ENCODE assay signal across 1 cellular context in the genomic region with DNA sequence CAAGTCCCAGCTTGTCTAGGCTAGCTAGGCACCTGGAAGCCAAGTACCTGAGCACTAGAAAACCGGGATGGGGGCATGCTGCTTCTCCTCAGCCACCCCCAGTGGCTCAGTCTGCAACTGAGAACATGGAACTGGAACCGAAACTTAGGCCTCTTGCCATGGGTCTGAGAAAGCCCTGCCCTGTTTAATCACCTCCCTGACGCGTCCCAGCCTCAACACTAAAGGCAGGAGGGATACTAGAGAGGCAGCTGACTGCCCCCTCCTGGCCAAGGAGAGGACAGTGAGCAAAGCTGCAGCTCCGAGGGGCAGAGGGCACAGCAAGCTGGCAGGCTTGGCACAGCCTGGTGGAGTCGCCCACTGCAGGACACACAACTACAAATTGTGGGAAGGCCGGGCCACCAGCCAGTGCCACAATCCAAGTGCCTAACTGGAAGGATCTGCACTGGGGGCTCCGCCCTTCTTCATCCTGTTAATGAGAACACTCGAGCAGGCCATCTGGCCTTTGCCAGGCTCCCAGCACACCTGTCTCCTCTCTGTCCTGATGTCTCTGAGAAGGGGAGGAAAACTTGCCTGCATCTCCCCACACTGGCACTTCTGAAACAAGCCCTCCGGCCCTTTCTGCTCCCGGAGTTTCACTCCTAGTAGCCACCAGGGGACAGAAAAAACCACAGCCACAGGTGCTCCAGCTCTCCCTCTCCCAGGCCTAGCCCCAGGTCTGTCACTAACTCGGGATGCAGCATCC.
TF ChIP-seq lines count a peak whose summit lies in the region.

No MANE protein-coding gene starts in this region.

TF ChIP-seq in HepG2, 621 proteins besides CTCF, POLR2A, EP300 and RAD21 (continued from another document and continues in another):
- TF ChIP-seq, protein P1, sequence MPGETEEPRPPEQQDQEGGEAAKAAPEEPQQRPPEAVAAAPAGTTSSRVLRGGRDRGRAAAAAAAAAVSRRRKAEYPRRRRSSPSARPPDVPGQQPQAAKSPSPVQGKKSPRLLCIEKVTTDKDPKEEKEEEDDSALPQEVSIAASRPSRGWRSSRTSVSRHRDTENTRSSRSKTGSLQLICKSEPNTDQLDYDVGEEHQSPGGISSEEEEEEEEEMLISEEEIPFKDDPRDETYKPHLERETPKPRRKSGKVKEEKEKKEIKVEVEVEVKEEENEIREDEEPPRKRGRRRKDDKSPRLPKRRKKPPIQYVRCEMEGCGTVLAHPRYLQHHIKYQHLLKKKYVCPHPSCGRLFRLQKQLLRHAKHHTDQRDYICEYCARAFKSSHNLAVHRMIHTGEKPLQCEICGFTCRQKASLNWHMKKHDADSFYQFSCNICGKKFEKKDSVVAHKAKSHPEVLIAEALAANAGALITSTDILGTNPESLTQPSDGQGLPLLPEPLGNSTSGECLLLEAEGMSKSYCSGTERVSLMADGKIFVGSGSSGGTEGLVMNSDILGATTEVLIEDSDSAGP (CRISPR knock-in tag; IDR thresholded peaks at IDR 0.05; ENCODE audit: borderline replicate concordance), result peak; percentile 79
- TF ChIP-seq, protein P2, sequence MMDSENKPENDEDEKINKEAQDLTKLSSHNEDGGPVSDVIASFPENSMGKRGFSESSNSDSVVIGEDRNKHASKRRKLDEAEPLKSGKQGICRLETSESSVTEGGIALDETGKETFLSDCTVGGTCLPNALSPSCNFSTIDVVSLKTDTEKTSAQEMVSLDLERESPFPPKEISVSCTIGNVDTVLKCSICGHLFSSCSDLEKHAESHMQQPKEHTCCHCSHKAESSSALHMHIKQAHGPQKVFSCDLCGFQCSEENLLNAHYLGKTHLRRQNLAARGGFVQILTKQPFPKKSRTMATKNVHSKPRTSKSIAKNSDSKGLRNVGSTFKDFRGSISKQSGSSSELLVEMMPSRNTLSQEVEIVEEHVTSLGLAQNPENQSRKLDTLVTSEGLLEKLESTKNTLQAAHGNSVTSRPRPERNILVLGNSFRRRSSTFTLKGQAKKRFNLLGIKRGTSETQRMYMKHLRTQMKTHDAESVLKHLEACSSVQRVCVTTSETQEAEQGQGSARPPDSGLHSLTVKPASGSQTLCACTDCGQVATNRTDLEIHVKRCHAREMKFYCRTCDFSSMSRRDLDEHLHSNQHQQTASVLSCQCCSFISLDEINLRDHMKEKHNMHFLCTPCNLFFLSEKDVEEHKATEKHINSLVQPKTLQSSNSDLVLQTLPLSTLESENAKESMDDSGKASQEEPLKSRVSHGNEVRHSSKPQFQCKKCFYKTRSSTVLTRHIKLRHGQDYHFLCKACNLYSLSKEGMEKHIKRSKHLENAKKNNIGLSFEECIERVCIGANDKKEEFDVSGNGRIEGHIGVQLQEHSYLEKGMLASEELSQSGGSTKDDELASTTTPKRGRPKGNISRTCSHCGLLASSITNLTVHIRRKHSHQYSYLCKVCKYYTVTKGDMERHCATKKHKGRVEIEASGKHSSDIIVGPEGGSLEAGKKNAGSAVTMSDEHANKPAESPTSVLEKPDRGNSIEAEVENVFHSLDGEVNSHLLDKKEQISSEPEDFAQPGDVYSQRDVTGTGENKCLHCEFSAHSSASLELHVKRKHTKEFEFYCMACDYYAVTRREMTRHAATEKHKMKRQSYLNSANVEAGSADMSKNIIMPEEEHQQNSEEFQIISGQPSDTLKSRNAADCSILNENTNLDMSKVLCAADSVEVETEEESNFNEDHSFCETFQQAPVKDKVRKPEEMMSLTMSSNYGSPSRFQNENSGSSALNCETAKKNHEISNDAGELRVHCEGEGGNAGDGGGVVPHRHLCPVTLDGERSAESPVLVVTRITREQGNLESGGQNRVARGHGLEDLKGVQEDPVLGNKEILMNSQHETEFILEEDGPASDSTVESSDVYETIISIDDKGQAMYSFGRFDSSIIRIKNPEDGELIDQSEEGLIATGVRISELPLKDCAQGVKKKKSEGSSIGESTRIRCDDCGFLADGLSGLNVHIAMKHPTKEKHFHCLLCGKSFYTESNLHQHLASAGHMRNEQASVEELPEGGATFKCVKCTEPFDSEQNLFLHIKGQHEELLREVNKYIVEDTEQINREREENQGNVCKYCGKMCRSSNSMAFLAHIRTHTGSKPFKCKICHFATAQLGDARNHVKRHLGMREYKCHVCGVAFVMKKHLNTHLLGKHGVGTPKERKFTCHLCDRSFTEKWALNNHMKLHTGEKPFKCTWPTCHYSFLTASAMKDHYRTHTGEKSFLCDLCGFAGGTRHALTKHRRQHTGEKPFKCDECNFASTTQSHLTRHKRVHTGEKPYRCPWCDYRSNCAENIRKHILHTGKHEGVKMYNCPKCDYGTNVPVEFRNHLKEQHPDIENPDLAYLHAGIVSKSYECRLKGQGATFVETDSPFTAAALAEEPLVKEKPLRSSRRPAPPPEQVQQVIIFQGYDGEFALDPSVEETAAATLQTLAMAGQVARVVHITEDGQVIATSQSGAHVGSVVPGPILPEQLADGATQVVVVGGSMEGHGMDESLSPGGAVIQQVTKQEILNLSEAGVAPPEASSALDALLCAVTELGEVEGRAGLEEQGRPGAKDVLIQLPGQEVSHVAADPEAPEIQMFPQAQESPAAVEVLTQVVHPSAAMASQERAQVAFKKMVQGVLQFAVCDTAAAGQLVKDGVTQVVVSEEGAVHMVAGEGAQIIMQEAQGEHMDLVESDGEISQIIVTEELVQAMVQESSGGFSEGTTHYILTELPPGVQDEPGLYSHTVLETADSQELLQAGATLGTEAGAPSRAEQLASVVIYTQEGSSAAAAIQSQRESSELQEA (CRISPR knock-in tag; IDR thresholded peaks at IDR 0.05; ENCODE audit: not compliant biosample characterization), result no peak
- TF ChIP-seq ZNF788 (CRISPR knock-in tag; IDR thresholded peaks at IDR 0.05; ENCODE audit: borderline replicate concordance) (peak; percentile 46; the same call in 1 of the 2 replicates), CAMTA2 (CRISPR knock-in tag; IDR thresholded peaks at IDR 0.05; ENCODE audit: borderline replicate concordance) (no peak), ETV5 (CRISPR knock-in tag; IDR thresholded peaks at IDR 0.05; ENCODE audit: borderline replicate concordance) (no peak), HOXA9 (CRISPR knock-in tag; IDR thresholded peaks at IDR 0.05; ENCODE audit: borderline replicate concordance) (no peak), IRF2 (CRISPR knock-in tag; IDR thresholded peaks at IDR 0.05) (no peak; the same call in 1 of the 2 replicates), KLF16 (CRISPR knock-in tag; IDR thresholded peaks at IDR 0.05) (no peak; a peak in 1 of 4 replicates), ZFP36L1 (CRISPR knock-in tag; IDR thresholded peaks at IDR 0.05) (no peak), POLR2G (IDR thresholded peaks at IDR 0.05; ENCODE audit: low read depth, low read length) (no peak), SMAD1 (CRISPR knock-in tag; IDR thresholded peaks at IDR 0.05; ENCODE audit: borderline replicate concordance, low read depth) (peak; percentile 33; the same call in 1 of the 2 replicates), ZNF121 (CRISPR knock-in tag; IDR thresholded peaks at IDR 0.05) (no peak), SYNCRIP (IDR thresholded peaks at IDR 0.05; ENCODE audit: insufficient read depth, low read depth, low read length) (no peak), ZC3H4 (CRISPR knock-in tag; IDR thresholded peaks at IDR 0.05; ENCODE audit: borderline replicate concordance) (no peak), AGO1 (IDR thresholded peaks at IDR 0.05; ENCODE audit: low read depth, low read length, poor library complexity, severe bottlenecking) (no peak), PHB2 (IDR thresholded peaks at IDR 0.05; ENCODE audit: partially characterized antibody) (no peak), ISL2 (CRISPR knock-in tag; IDR thresholded peaks at IDR 0.05) (no peak), ZNF616 (CRISPR knock-in tag; IDR thresholded peaks at IDR 0.05; ENCODE audit: low read depth) (no peak), SNAPC2 (CRISPR knock-in tag; IDR thresholded peaks at IDR 0.05) (no peak), PRMT3 (CRISPR knock-in tag; IDR thresholded peaks at IDR 0.05; ENCODE audit: borderline replicate concordance, low read depth) (no peak), GABPB1 (CRISPR knock-in tag; IDR thresholded peaks at IDR 0.05) (no peak), ZNF83 (CRISPR knock-in tag; IDR thresholded peaks at IDR 0.05; ENCODE audit: borderline replicate concordance) (peak; percentile 70; the same call in 1 of the 2 replicates), SRY (CRISPR knock-in tag; IDR thresholded peaks at IDR 0.05) (no peak; the same call in 1 of the 2 replicates), ZSCAN30 (CRISPR knock-in tag; IDR thresholded peaks at IDR 0.05) (no peak), U2AF2 (IDR thresholded peaks at IDR 0.05; ENCODE audit: low read depth, low read length) (no peak), NBN (conservative IDR thresholded peaks at IDR 0.05) (no peak), RCOR2 (CRISPR knock-in tag; IDR thresholded peaks at IDR 0.05) (no peak), IRX3 (CRISPR knock-in tag; IDR thresholded peaks at IDR 0.05; ENCODE audit: borderline replicate concordance, low read depth) (no peak), NFATC3 (CRISPR knock-in tag; IDR thresholded peaks at IDR 0.05) (no peak), CHCHD3 (CRISPR knock-in tag; IDR thresholded peaks at IDR 0.05) (no peak), ZFAT (CRISPR knock-in tag; conservative IDR thresholded peaks at IDR 0.05) (no peak), CCDC6 (CRISPR knock-in tag; IDR thresholded peaks at IDR 0.05) (0 out of 2 replicates have a peak, but pooled peaks have one; percentile 48), HDAC6 (IDR thresholded peaks at IDR 0.05; ENCODE audit: low read depth, low read length) (no peak)
- TF ChIP-seq, protein P3, sequence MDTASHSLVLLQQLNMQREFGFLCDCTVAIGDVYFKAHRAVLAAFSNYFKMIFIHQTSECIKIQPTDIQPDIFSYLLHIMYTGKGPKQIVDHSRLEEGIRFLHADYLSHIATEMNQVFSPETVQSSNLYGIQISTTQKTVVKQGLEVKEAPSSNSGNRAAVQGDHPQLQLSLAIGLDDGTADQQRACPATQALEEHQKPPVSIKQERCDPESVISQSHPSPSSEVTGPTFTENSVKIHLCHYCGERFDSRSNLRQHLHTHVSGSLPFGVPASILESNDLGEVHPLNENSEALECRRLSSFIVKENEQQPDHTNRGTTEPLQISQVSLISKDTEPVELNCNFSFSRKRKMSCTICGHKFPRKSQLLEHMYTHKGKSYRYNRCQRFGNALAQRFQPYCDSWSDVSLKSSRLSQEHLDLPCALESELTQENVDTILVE (CRISPR knock-in tag; IDR thresholded peaks at IDR 0.05), result no peak
- TF ChIP-seq, protein P4, sequence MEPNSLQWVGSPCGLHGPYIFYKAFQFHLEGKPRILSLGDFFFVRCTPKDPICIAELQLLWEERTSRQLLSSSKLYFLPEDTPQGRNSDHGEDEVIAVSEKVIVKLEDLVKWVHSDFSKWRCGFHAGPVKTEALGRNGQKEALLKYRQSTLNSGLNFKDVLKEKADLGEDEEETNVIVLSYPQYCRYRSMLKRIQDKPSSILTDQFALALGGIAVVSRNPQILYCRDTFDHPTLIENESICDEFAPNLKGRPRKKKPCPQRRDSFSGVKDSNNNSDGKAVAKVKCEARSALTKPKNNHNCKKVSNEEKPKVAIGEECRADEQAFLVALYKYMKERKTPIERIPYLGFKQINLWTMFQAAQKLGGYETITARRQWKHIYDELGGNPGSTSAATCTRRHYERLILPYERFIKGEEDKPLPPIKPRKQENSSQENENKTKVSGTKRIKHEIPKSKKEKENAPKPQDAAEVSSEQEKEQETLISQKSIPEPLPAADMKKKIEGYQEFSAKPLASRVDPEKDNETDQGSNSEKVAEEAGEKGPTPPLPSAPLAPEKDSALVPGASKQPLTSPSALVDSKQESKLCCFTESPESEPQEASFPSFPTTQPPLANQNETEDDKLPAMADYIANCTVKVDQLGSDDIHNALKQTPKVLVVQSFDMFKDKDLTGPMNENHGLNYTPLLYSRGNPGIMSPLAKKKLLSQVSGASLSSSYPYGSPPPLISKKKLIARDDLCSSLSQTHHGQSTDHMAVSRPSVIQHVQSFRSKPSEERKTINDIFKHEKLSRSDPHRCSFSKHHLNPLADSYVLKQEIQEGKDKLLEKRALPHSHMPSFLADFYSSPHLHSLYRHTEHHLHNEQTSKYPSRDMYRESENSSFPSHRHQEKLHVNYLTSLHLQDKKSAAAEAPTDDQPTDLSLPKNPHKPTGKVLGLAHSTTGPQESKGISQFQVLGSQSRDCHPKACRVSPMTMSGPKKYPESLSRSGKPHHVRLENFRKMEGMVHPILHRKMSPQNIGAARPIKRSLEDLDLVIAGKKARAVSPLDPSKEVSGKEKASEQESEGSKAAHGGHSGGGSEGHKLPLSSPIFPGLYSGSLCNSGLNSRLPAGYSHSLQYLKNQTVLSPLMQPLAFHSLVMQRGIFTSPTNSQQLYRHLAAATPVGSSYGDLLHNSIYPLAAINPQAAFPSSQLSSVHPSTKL (CRISPR knock-in tag; IDR thresholded peaks at IDR 0.05), result no peak
- TF ChIP-seq, protein P5, sequence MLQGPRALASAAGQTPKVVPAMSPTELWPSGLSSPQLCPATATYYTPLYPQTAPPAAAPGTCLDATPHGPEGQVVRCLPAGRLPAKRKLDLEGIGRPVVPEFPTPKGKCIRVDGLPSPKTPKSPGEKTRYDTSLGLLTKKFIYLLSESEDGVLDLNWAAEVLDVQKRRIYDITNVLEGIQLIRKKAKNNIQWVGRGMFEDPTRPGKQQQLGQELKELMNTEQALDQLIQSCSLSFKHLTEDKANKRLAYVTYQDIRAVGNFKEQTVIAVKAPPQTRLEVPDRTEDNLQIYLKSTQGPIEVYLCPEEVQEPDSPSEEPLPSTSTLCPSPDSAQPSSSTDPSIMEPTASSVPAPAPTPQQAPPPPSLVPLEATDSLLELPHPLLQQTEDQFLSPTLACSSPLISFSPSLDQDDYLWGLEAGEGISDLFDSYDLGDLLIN (CRISPR knock-in tag; IDR thresholded peaks at IDR 0.05; ENCODE audit: borderline replicate concordance), result no peak
- TF ChIP-seq, protein P6, sequence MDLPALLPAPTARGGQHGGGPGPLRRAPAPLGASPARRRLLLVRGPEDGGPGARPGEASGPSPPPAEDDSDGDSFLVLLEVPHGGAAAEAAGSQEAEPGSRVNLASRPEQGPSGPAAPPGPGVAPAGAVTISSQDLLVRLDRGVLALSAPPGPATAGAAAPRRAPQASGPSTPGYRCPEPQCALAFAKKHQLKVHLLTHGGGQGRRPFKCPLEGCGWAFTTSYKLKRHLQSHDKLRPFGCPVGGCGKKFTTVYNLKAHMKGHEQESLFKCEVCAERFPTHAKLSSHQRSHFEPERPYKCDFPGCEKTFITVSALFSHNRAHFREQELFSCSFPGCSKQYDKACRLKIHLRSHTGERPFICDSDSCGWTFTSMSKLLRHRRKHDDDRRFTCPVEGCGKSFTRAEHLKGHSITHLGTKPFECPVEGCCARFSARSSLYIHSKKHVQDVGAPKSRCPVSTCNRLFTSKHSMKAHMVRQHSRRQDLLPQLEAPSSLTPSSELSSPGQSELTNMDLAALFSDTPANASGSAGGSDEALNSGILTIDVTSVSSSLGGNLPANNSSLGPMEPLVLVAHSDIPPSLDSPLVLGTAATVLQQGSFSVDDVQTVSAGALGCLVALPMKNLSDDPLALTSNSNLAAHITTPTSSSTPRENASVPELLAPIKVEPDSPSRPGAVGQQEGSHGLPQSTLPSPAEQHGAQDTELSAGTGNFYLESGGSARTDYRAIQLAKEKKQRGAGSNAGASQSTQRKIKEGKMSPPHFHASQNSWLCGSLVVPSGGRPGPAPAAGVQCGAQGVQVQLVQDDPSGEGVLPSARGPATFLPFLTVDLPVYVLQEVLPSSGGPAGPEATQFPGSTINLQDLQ (CRISPR knock-in tag; IDR thresholded peaks at IDR 0.05), result no peak
- TF ChIP-seq, protein P7, sequence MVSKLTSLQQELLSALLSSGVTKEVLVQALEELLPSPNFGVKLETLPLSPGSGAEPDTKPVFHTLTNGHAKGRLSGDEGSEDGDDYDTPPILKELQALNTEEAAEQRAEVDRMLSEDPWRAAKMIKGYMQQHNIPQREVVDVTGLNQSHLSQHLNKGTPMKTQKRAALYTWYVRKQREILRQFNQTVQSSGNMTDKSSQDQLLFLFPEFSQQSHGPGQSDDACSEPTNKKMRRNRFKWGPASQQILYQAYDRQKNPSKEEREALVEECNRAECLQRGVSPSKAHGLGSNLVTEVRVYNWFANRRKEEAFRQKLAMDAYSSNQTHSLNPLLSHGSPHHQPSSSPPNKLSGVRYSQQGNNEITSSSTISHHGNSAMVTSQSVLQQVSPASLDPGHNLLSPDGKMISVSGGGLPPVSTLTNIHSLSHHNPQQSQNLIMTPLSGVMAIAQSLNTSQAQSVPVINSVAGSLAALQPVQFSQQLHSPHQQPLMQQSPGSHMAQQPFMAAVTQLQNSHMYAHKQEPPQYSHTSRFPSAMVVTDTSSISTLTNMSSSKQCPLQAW (CRISPR knock-in tag; IDR thresholded peaks at IDR 0.05), result peak; percentile 77
